Comparison of ENCODE assay signal across 25 cellular contexts in genomic region chr16:69931631-69932030, GRCh38. TPM values are rescaled to one million over a fixed set of nuclear protein-coding genes. Genes with fewer than 3 reads are reported as not detected.
"Had no signal": no experiment of that assay in that cellular context is flagged by ENCODE, and none has a peak within 500 bp of the region (broad histone marks: within the 10 kb centered on the region; RNA-seq: fewer than 3 reads in every experiment).

No MANE protein-coding gene starts in this region.

- H3K9me3 ChIP-seq: adrenal gland, gastroesophageal sphincter, tibial nerve had no signal

- H3K27me3 ChIP-seq: adrenal gland, brain microvascular endothelial cell, gastroesophageal sphincter, tibial nerve had no signal

- FAIRE-seq: astrocyte, colon, keratinocyte, TTC549 had no signal

- ATAC-seq: activated T-cell treated with anti-CD3 and anti-CD28 coated beads, Interleukin-2, amount 50 U/mL, for 72 hours; gastroesophageal sphincter; left colon; naive thymus-derived CD8-positive, alpha-beta T cell; right cardiac atrium; stimulated activated effector memory CD8-positive, alpha-beta T cell treated with anti-CD3 and anti-CD28 coated beads, Interleukin-12 subunit alpha, Interleukin-12 subunit beta, amount 100 ng/mL, for 72 hours had no signal

- H3K4me3 ChIP-seq: adrenal gland, gastroesophageal sphincter, tibial nerve had no signal

- H3K27ac ChIP-seq: adrenal gland, brain microvascular endothelial cell, gastroesophageal sphincter, VCaP had no signal

- DNase-seq: activated CD4-positive, alpha-beta T cell treated with anti-CD3 and anti-CD28 coated beads for 4 hours; activated CD4-positive, alpha-beta T cell treated with anti-CD3 and anti-CD28 coated beads, Interleukin-2, amount 50 U/mL, for 4 hours; activated effector memory CD4-positive, alpha-beta T cell treated with Interleukin-2 at 50 U/mL for 16 hours; activated naive CD4-positive, alpha-beta T cell treated with Interleukin-2 at 50 U/mL for 16 hours; activated naive CD8-positive, alpha-beta T cell treated with anti-CD3 and anti-CD28 coated beads for 36 hours; activated T-cell treated with anti-CD3 and anti-CD28 coated beads for 4 hours; activated T-cell treated with anti-CD3 and anti-CD28 coated beads, Interleukin-2, amount 50 U/mL, for 72 hours; brain microvascular endothelial cell; central memory CD4-positive, alpha-beta T cell; effector memory CD4-positive, alpha-beta T cell; left colon; naive thymus-derived CD8-positive, alpha-beta T cell; right cardiac atrium; stimulated activated CD4-positive, alpha-beta T cell treated with anti-CD3 and anti-CD28 coated beads, Interleukin-12 subunit alpha, Interleukin-12 subunit beta, amount 100 ng/mL, for 4 hours; stimulated activated CD4-positive, alpha-beta T cell treated with anti-CD3 and anti-CD28 coated beads, Interleukin-4, amount 100 ng/mL, for 24 hours had no signal

RNA-seq across cellular contexts. Expression of gene CLEC18A, which starts 19.5 kb away (rescaled TPM):
- total RNA-seq: occipital lobe had no signal
